18 cellular contexts compared by ENCODE assay signal in genomic region chr1:156803086-156803851, GRCh38. TPM values are rescaled to one million over a fixed set of nuclear protein-coding genes. Genes with fewer than 3 reads are reported as not detected.
DNase-seq lines count a peak whose midpoint lies in the region; ATAC-seq and TF ChIP-seq lines count a peak whose summit lies in the region.
"Had no signal": no experiment of that assay in that cellular context is flagged by ENCODE, and none has a peak within 500 bp of the region (broad histone marks: within the 10 kb centered on the region; RNA-seq: fewer than 3 reads in every experiment).

No MANE protein-coding gene starts in this region.

- H3K27ac Mint-ChIP-seq in stimulated activated naive CD8-positive, alpha-beta T cell treated with anti-CD3 and anti-CD28 coated beads, Interleukin-15, amount 100 ng/mL, for 72 hours: peak overlapping the region in 1 of 2 donors; percentile 82
- peak overlapping the region; percentile 39 for H3K27ac Mint-ChIP-seq in activated CD8-positive, alpha-beta T cell treated with anti-CD3 and anti-CD28 coated beads for 36 hours
- H3K27ac Mint-ChIP-seq in immature natural killer cell (peak overlapping the region; percentile 69 to 91 (median 83)), type B pancreatic cell (peak overlapping the region; percentile 48)

- intact Hi-C loops in activated CD8-positive, alpha-beta T cell treated with anti-CD3 and anti-CD28 coated beads for 36 hours (cut with micrococcal nuclease): loop anchor here (5.0 kb wide), 1 partner anchor 54 kb away; the partner anchor contains the start of gene INSRR

- peak; percentile 26 for DNase-seq in stimulated activated naive CD8-positive, alpha-beta T cell treated with anti-CD3 and anti-CD28 coated beads, Interleukin-15, Interleukin-2, amounts not matched to agents 100 U/mL and 50 U/mL, for 24 hours
- DNase-seq in stimulated activated naive CD8-positive, alpha-beta T cell treated with anti-CD3 and anti-CD28 coated beads, Interleukin-15, amount 100 ng/mL, for 72 hours: no peak
- no peak for DNase-seq in activated CD8-positive, alpha-beta T cell treated with anti-CD3 and anti-CD28 coated beads for 36 hours
- DNase-seq in immature natural killer cell (peak in 2 of 3 donors; percentile 11 to 14), type B pancreatic cell (ENCODE audit: extremely low spot score, unreplicated experiment) (no peak)
- no peak for DNase-seq in central memory CD4-positive, alpha-beta T cell
- DNase-seq: DMS153; effector CD8-positive, alpha-beta T cell; left cardiac atrium; NCI-H510A treated with DMSO at 0.1 percent for 48 hours; SIG-M5; stimulated activated CD4-positive, alpha-beta T cell treated with anti-CD3 and anti-CD28 coated beads, Interleukin-4, amount 100 ng/mL, for 24 hours; trophoblast cell had no signal

- no peaks in the 10 kb centered on the region for H3K27me3 Mint-ChIP-seq in stimulated activated naive CD8-positive, alpha-beta T cell treated with anti-CD3 and anti-CD28 coated beads, Interleukin-15, amount 100 ng/mL, for 72 hours
- no peaks in the 10 kb centered on the region for H3K27me3 Mint-ChIP-seq in activated CD8-positive, alpha-beta T cell treated with anti-CD3 and anti-CD28 coated beads for 36 hours
- H3K27me3 Mint-ChIP-seq in immature natural killer cell (ENCODE audit: low read depth in 3 of 3) (peaks cover 9 to 26% (median 18%) of the 10 kb centered on the region in 3 donors), type B pancreatic cell (peaks cover 10% of the 10 kb centered on the region)

- H3K4me3 Mint-ChIP-seq in stimulated activated naive CD8-positive, alpha-beta T cell treated with anti-CD3 and anti-CD28 coated beads, Interleukin-15, amount 100 ng/mL, for 72 hours: no peak overlapping the region
- H3K4me3 Mint-ChIP-seq in activated CD8-positive, alpha-beta T cell treated with anti-CD3 and anti-CD28 coated beads for 36 hours: no peak overlapping the region
- H3K4me3 Mint-ChIP-seq in immature natural killer cell (no peak overlapping the region), type B pancreatic cell (no peak overlapping the region)

- peaks cover 49% of the 10 kb centered on the region for H3K4me1 Mint-ChIP-seq in stimulated activated naive CD8-positive, alpha-beta T cell treated with anti-CD3 and anti-CD28 coated beads, Interleukin-15, amount 100 ng/mL, for 72 hours
- peaks cover 23% of the 10 kb centered on the region for H3K4me1 Mint-ChIP-seq in activated CD8-positive, alpha-beta T cell treated with anti-CD3 and anti-CD28 coated beads for 36 hours (ENCODE audit: low read depth)
- H3K4me1 Mint-ChIP-seq in immature natural killer cell (peaks cover 54 to 68% of the 10 kb centered on the region in 2 donors), type B pancreatic cell (ENCODE audit: unreplicated experiment) (peaks cover 47% of the 10 kb centered on the region)

- H3K36me3 Mint-ChIP-seq in activated CD8-positive, alpha-beta T cell treated with anti-CD3 and anti-CD28 coated beads for 36 hours (ENCODE audit: low read depth): peaks cover 34% of the 10 kb centered on the region
- peaks cover 5 to 31% (median 14%) of the 10 kb centered on the region in 3 donors for H3K36me3 Mint-ChIP-seq in immature natural killer cell
- peaks cover 16% of the 10 kb centered on the region for H3K36me3 Mint-ChIP-seq in type B pancreatic cell

- ATAC-seq in stimulated activated naive CD8-positive, alpha-beta T cell treated with anti-CD3 and anti-CD28 coated beads, Interleukin-15, Interleukin-2, amounts not matched to agents 100 U/mL and 50 U/mL, for 24 hours: no peak
- no peak for ATAC-seq in stimulated activated naive CD8-positive, alpha-beta T cell treated with anti-CD3 and anti-CD28 coated beads, Interleukin-15, amount 100 ng/mL, for 72 hours
- peak; percentile 11 for ATAC-seq in activated CD8-positive, alpha-beta T cell treated with anti-CD3 and anti-CD28 coated beads for 36 hours
- no peak for ATAC-seq in HG03354 (IDR thresholded peaks at IDR 0.05; ENCODE audit: poor library complexity, severe bottlenecking, unreplicated experiment)
- no peak for ATAC-seq in GM21390 (IDR thresholded peaks at IDR 0.05; ENCODE audit: unreplicated experiment)
- ATAC-seq: left cardiac atrium had no signal

- POLR2A ChIA-PET in activated CD8-positive, alpha-beta T cell treated with anti-CD3 and anti-CD28 coated beads for 36 hours (lab: Charles Lee): interaction anchor here (0.8 to 5.0 kb wide), 12 partner anchors 10 to 114 kb away, joined by 3 to 21 read pairs (median 7); partner anchors contain the start of genes INSRR, NTRK1 and SH2D2A

- H3K9me3 Mint-ChIP-seq in stimulated activated naive CD8-positive, alpha-beta T cell treated with anti-CD3 and anti-CD28 coated beads, Interleukin-15, amount 100 ng/mL, for 72 hours: no peaks in the 10 kb centered on the region
- no peaks in the 10 kb centered on the region for H3K9me3 Mint-ChIP-seq in activated CD8-positive, alpha-beta T cell treated with anti-CD3 and anti-CD28 coated beads for 36 hours
- H3K9me3 Mint-ChIP-seq in immature natural killer cell: no peaks in the 10 kb centered on the region
- H3K9me3 Mint-ChIP-seq in type B pancreatic cell: no peaks in the 10 kb centered on the region

- no peak for TF ChIP-seq CTCF in activated CD8-positive, alpha-beta T cell treated with anti-CD3 and anti-CD28 coated beads for 36 hours (IDR thresholded peaks at IDR 0.05)
- TF ChIP-seq CTCF in type B pancreatic cell (conservative IDR thresholded peaks at IDR 0.05): no peak

- CTCF ChIA-PET in activated CD8-positive, alpha-beta T cell treated with anti-CD3 and anti-CD28 coated beads for 36 hours (lab: Charles Lee): interaction anchor here (3.7 to 10.4 kb wide), 3 partner anchors 35 to 77 kb away, joined by 24 to 214 read pairs (median 43); partner anchors contain the start of genes INSRR and NTRK1

RNA-seq across cellular contexts. Expression of gene SH2D2A, which starts 13.4 kb away (rescaled TPM):
- 100 to 1,000 TPM; 297 to 315 TPM for total RNA-seq in activated CD8-positive, alpha-beta T cell treated with anti-CD3 and anti-CD28 coated beads for 36 hours
- polyA plus RNA-seq in immature natural killer cell: 100 to 1,000 TPM in 1 of 3 donors, 10 to 100 TPM in 2; 76.4 to 139 (median 84.1) TPM
- total RNA-seq in type B pancreatic cell (ENCODE audit: low replicate concordance): 0.48 and 2.2 TPM in 2 replicates
- total RNA-seq: osteocyte had no signal

RNA-seq across cellular contexts. Expression of gene PRCC, which starts 35.9 kb away (rescaled TPM):
- 10 to 100 TPM; 69.8 to 70.6 TPM for total RNA-seq in activated CD8-positive, alpha-beta T cell treated with anti-CD3 and anti-CD28 coated beads for 36 hours
- 10 to 100 TPM; 25.9 to 55.6 (median 32.8) TPM for polyA plus RNA-seq in immature natural killer cell
- 79.1 and 81.8 TPM in 2 replicates for total RNA-seq in type B pancreatic cell (ENCODE audit: low replicate concordance)

RNA-seq across cellular contexts. Expression of gene HDGF, which starts 51.8 kb away (rescaled TPM):
- total RNA-seq in activated CD8-positive, alpha-beta T cell treated with anti-CD3 and anti-CD28 coated beads for 36 hours: 100 to 1,000 TPM; 232 to 235 TPM
- 10 to 100 TPM; 27.5 to 35.4 (median 32.4) TPM for polyA plus RNA-seq in immature natural killer cell
- total RNA-seq in type B pancreatic cell (ENCODE audit: low replicate concordance): 249 and 270 TPM in 2 replicates

RNA-seq across cellular contexts. Expression of gene INSRR, which starts 55.6 kb away (rescaled TPM):
- total RNA-seq in activated CD8-positive, alpha-beta T cell treated with anti-CD3 and anti-CD28 coated beads for 36 hours: under 1 TPM; 0.47 to 0.54 TPM
- not detected for polyA plus RNA-seq in immature natural killer cell
- 1.7 TPM in 1 of 2 replicates, not detected in the other for total RNA-seq in type B pancreatic cell (ENCODE audit: low replicate concordance)
- total RNA-seq: MCF 10A, mononuclear cell had no signal

RNA-seq across cellular contexts. Expression of gene NTRK1, which starts 57.4 kb away (rescaled TPM):
- total RNA-seq in activated CD8-positive, alpha-beta T cell treated with anti-CD3 and anti-CD28 coated beads for 36 hours: 10 to 100 TPM; 23.5 to 25.9 TPM
- polyA plus RNA-seq in immature natural killer cell: under 1 TPM in 1 of 3 donors, not detected in 2; 0.71 TPM
- total RNA-seq in type B pancreatic cell (ENCODE audit: low replicate concordance): 0.12 and 6.6 TPM in 2 replicates
- total RNA-seq: osteocyte had no signal

Comparison
In these comparisons a context has a peak if more than half of its experiments do, and no peak if none do; other contexts are left out.
1. DNase-seq: peak in stimulated activated naive CD8-positive, alpha-beta T cell treated with anti-CD3 and anti-CD28 coated beads, Interleukin-15, Interleukin-2, amounts not matched to agents 100 U/mL and 50 U/mL, for 24 hours (single experiment) and immature natural killer cell (2 of 3); none in stimulated activated naive CD8-positive, alpha-beta T cell treated with anti-CD3 and anti-CD28 coated beads, Interleukin-15, amount 100 ng/mL, for 72 hours (0 of 2), activated CD8-positive, alpha-beta T cell treated with anti-CD3 and anti-CD28 coated beads for 36 hours (single experiment), type B pancreatic cell (single experiment) and central memory CD4-positive, alpha-beta T cell (single experiment).
2. RNA of gene SH2D2A, which starts 13.4 kb away (total RNA-seq): 297 to 315 TPM in activated CD8-positive, alpha-beta T cell treated with anti-CD3 and anti-CD28 coated beads for 36 hours; 0.48 to 2.2 TPM in type B pancreatic cell; every median in the first group is over 10 times any median in the second.